Comparison of ENCODE assay signal across 8 cellular contexts in the genomic region with DNA sequence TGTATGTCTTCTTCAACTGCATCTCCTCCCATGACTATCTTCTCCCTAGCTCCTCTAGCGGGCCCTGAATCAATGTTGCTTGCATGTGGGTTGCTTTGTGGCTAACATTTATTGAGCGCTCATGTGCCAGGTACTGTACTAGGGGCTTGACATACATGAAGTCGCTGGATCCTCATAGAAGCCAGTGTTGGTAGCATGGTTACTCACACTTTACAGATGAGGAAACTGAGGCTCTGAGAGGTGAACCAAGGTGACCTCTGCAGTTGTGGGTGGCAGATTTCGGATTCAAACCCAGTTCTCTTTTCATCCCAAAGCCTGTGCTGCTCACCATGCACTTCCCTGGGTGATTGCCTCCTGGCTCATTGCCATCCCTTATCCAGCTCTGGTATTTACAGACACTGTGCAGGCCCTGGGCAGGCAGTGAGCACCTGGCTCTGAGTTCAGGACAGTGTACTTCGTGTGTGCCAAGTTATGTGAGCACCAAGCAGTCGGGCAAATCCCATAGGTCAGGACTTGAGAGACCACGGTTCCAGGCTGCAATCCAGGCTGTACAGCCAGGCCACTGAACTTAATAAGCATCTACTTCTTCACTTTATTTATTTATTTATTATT. TPM values are rescaled to one million over a fixed set of nuclear protein-coding genes. Genes with fewer than 3 reads are reported as not detected.
DNase-seq lines count a peak whose midpoint lies in the region; ATAC-seq and TF ChIP-seq lines count a peak whose summit lies in the region.

No MANE protein-coding gene starts in this region.

- H3K4me3 ChIP-seq in HEK293 (ENCODE audit: low read depth, low read length) = no peak overlapping the region
- H3K4me3 ChIP-seq in skeletal muscle satellite cell (ENCODE audit: low read length) = peak overlapping the region; percentile 92

- peak overlapping the region; percentile 99 for H3K4me2 ChIP-seq in skeletal muscle satellite cell (ENCODE audit: low read length)

- H3K9ac ChIP-seq in skeletal muscle satellite cell (ENCODE audit: low read depth, low read length) = peak overlapping the region; percentile 99

- H3K27ac Mint-ChIP-seq in activated CD4-positive, alpha-beta memory T cell treated with anti-CD3 and anti-CD28 coated beads, Interleukin-2, amount 10 ng/mL, durations not matched to agents 7 days and 5 days = peak overlapping the region; percentile 97

- peak; percentile 20 to 38 for ATAC-seq in left cardiac atrium
- no peak for ATAC-seq in GM19351 (IDR thresholded peaks at IDR 0.05; ENCODE audit: unreplicated experiment)

- peaks cover 45% of the 10 kb centered on the region for H3K4me1 Mint-ChIP-seq in activated CD4-positive, alpha-beta memory T cell treated with anti-CD3 and anti-CD28 coated beads, Interleukin-2, amount 10 ng/mL, durations not matched to agents 7 days and 5 days

- no peaks in the 10 kb centered on the region for H3K27me3 ChIP-seq in skeletal muscle satellite cell (ENCODE audit: control insufficient read depth, insufficient read depth, low read length)

- H3K27me3 Mint-ChIP-seq in activated CD4-positive, alpha-beta memory T cell treated with anti-CD3 and anti-CD28 coated beads, Interleukin-2, amount 10 ng/mL, durations not matched to agents 7 days and 5 days = no peaks in the 10 kb centered on the region

- H3K27ac ChIP-seq in 22Rv1 (peak overlapping the region; percentile 95), HEK293 (ENCODE audit: extremely low read depth, low read depth, low read length) (no peak overlapping the region)

- H3K36me3 ChIP-seq in HEK293 (ENCODE audit: control insufficient read depth in 2 of 2, insufficient read depth in 1 of 2, low read length in 2 of 2) = peaks cover 5 to 65% of the 10 kb centered on the region in 2 experiments; a peak in 2 of 3 replicates
- peaks cover 52% of the 10 kb centered on the region for H3K36me3 ChIP-seq in skeletal muscle satellite cell (ENCODE audit: insufficient read depth, low read length)

- peak overlapping the region; percentile 84 for H3K4me3 Mint-ChIP-seq in activated CD4-positive, alpha-beta memory T cell treated with anti-CD3 and anti-CD28 coated beads, Interleukin-2, amount 10 ng/mL, durations not matched to agents 7 days and 5 days

- CTCF ChIA-PET in HEK293 (lab: Yijun Ruan, JAX) = interaction anchor here (0.6 to 1.0 kb wide), 2 partner anchors 52 to 90 kb away, joined by 3 read pairs; no protein-coding TSS in a partner anchor
- CTCF ChIA-PET in activated CD4-positive, alpha-beta memory T cell treated with anti-CD3 and anti-CD28 coated beads, Interleukin-2, amount 10 ng/mL, durations not matched to agents 7 days and 5 days (lab: Charles Lee) = no interaction called here

- POLR2A ChIA-PET in HEK293 (lab: Yijun Ruan, JAX) = interaction anchor here (0.7 to 4.0 kb wide), 5 partner anchors 10 to 228 kb away, joined by 3 to 46 read pairs (median 13); partner anchors contain the start of genes SLC2A8 and ZNF79
- POLR2A ChIA-PET in activated CD4-positive, alpha-beta memory T cell treated with anti-CD3 and anti-CD28 coated beads, Interleukin-2, amount 10 ng/mL, durations not matched to agents 7 days and 5 days (lab: Charles Lee) = interaction anchor here (0.9 to 4.1 kb wide), 9 partner anchors 18 to 327 kb away, joined by 3 to 75 read pairs (median 11); partner anchors contain the start of genes SLC2A8, TOR2A and ZNF79

- peaks cover 51% of the 10 kb centered on the region for H3K36me3 Mint-ChIP-seq in activated CD4-positive, alpha-beta memory T cell treated with anti-CD3 and anti-CD28 coated beads, Interleukin-2, amount 10 ng/mL, durations not matched to agents 7 days and 5 days (ENCODE audit: low read depth)

- TF ChIP-seq CTCF in 22Rv1 (IDR thresholded peaks at IDR 0.05) = no peak
- no peak for TF ChIP-seq CTCF in HEK293 (tag by site-specific recombination; IDR thresholded peaks at IDR 0.05)

- H3K9me3 ChIP-seq in HEK293 (ENCODE audit: control insufficient read depth, insufficient read depth, low read depth, low read length) (no peaks in the 10 kb centered on the region), skeletal muscle satellite cell (replicated peaks; ENCODE audit: low read length) (no peaks in the 10 kb centered on the region)

- no peak for DNase-seq in activated CD4-positive, alpha-beta memory T cell treated with anti-CD3 and anti-CD28 coated beads, Interleukin-2, amount 10 ng/mL, durations not matched to agents 7 days and 5 days
- DNase-seq in left cardiac atrium (peak; percentile 70), posterior vena cava (ENCODE audit: low spot score) (no peak), NOMO-1 treated with DMSO at 0.1 percent for 48 hours (lab: John Stamatoyannopoulos, UW; ENCODE audit: unreplicated experiment) (no peak)

- H3K4me1 ChIP-seq in HEK293 (ENCODE audit: control insufficient read depth, insufficient read depth, low read length) = no peaks in the 10 kb centered on the region
- H3K4me1 ChIP-seq in skeletal muscle satellite cell (ENCODE audit: control insufficient read depth, insufficient read depth, low read length) = peaks cover 23% of the 10 kb centered on the region

- H3K9me3 Mint-ChIP-seq in activated CD4-positive, alpha-beta memory T cell treated with anti-CD3 and anti-CD28 coated beads, Interleukin-2, amount 10 ng/mL, durations not matched to agents 7 days and 5 days = no peaks in the 10 kb centered on the region

- intact Hi-C loops in left cardiac atrium (cut with DNase I) = no loop called here
- intact Hi-C loops in posterior vena cava (cut with DNase I) = no loop called here

TF ChIP-seq in HEK293, 187 proteins besides CTCF, POLR2A, EP300 and RAD21:
- no peak for TF ChIP-seq ZNF843 (tag by site-specific recombination; IDR thresholded peaks at IDR 0.05)
- TF ChIP-seq, protein P1, sequence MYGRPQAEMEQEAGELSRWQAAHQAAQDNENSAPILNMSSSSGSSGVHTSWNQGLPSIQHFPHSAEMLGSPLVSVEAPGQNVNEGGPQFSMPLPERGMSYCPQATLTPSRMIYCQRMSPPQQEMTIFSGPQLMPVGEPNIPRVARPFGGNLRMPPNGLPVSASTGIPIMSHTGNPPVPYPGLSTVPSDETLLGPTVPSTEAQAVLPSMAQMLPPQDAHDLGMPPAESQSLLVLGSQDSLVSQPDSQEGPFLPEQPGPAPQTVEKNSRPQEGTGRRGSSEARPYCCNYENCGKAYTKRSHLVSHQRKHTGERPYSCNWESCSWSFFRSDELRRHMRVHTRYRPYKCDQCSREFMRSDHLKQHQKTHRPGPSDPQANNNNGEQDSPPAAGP (tag by site-specific recombination; IDR thresholded peaks at IDR 0.05) = 0 out of 2 replicates have a peak, but pooled peaks have one; percentile 3

RNA-seq across cellular contexts. Expression of gene LRSAM1, which starts 1.3 kb away (rescaled TPM):
- total RNA-seq in activated CD4-positive, alpha-beta memory T cell treated with anti-CD3 and anti-CD28 coated beads, Interleukin-2, amount 10 ng/mL, durations not matched to agents 7 days and 5 days = 10 to 100 TPM; 25.4 to 26.9 TPM
- total RNA-seq in left cardiac atrium (10 to 100 TPM; 17.2 to 22.6 TPM), posterior vena cava (10 to 100 TPM; 15.6 to 16.9 TPM)
- 9.9 and 14.4 TPM in 2 replicates for total RNA-seq in skeletal muscle satellite cell (2012; rRNA removed)

RNA-seq across cellular contexts. Expression of gene RPL12, which starts 1.4 kb away (rescaled TPM):
- 1,000 to 10,000 TPM; 1,379 to 1,395 TPM for total RNA-seq in activated CD4-positive, alpha-beta memory T cell treated with anti-CD3 and anti-CD28 coated beads, Interleukin-2, amount 10 ng/mL, durations not matched to agents 7 days and 5 days
- total RNA-seq in left cardiac atrium (100 to 1,000 TPM; 691 to 730 TPM), posterior vena cava (1,000 to 10,000 TPM in 1 of 2 donors, 100 to 1,000 TPM in 1; 993 to 1,044 TPM)
- 1,517 and 2,392 TPM in 2 replicates for total RNA-seq in skeletal muscle satellite cell (2012; rRNA removed)

RNA-seq across cellular contexts. Expression of gene ZNF79, which starts 28.4 kb away (rescaled TPM):
- total RNA-seq in activated CD4-positive, alpha-beta memory T cell treated with anti-CD3 and anti-CD28 coated beads, Interleukin-2, amount 10 ng/mL, durations not matched to agents 7 days and 5 days = 10 to 100 TPM; 12.5 to 12.7 TPM
- total RNA-seq in left cardiac atrium (1 to 10 TPM; 6.2 to 6.6 TPM), posterior vena cava (1 to 10 TPM; 6.5 to 8.0 TPM)
- total RNA-seq in skeletal muscle satellite cell (2012; rRNA removed) = 5.9 and 6.3 TPM in 2 replicates

RNA-seq across cellular contexts. Expression of gene SLC2A8, which starts 55.6 kb away (rescaled TPM):
- total RNA-seq in activated CD4-positive, alpha-beta memory T cell treated with anti-CD3 and anti-CD28 coated beads, Interleukin-2, amount 10 ng/mL, durations not matched to agents 7 days and 5 days = 1 to 10 TPM; 7.5 to 7.7 TPM
- 10 to 100 TPM; 12.1 to 16.1 TPM for total RNA-seq in left cardiac atrium
- 1.1 and 1.8 TPM in 2 replicates for total RNA-seq in skeletal muscle satellite cell (2012; rRNA removed)
- 10 to 100 TPM; 10.4 to 16.3 TPM for total RNA-seq in posterior vena cava
